ENCODE assay signal across 23 cellular contexts in genomic region chr11:134742956-134743808, GRCh38.
DNase-seq lines count a peak whose midpoint lies in the region; ATAC-seq and TF ChIP-seq lines count a peak whose summit lies in the region.
"Had no signal": no experiment of that assay in that cellular context is flagged by ENCODE, and none has a peak within 500 bp of the region (broad histone marks: within the 10 kb centered on the region; RNA-seq: fewer than 3 reads in every experiment).

No MANE protein-coding gene starts in this region.

- H3K4me1 ChIP-seq in mesendoderm (ENCODE audit: control insufficient read depth, low read depth, low read length): peaks cover 4% of the 10 kb centered on the region
- peaks cover 21% of the 10 kb centered on the region for H3K4me1 ChIP-seq in smooth muscle cell (ENCODE audit: low read depth)
- no peaks in the 10 kb centered on the region for H3K4me1 ChIP-seq in GM23248 (ENCODE audit: insufficient read depth)
- H3K4me1 ChIP-seq: foreskin keratinocyte, HAP-1, sigmoid colon had no signal

- peak overlapping the region; percentile 15 for H3K9ac ChIP-seq in mesendoderm (ENCODE audit: low read length)
- H3K9ac ChIP-seq in smooth muscle cell (ENCODE audit: low read depth): no peak overlapping the region
- no peak overlapping the region for H3K9ac ChIP-seq in GM23248

- DNase-seq in cardiac septum (ENCODE audit: low spot score): peak; percentile 53
- DNase-seq in left cardiac atrium: no peak
- DNase-seq in brain microvascular endothelial cell: peak; percentile 13
- DNase-seq in mesendoderm: peak; percentile 40
- DNase-seq in smooth muscle cell (lab: John Stamatoyannopoulos, UW; ENCODE audit: unreplicated experiment): no peak
- DNase-seq in GM23248: no peak
- DNase-seq in hepatic stellate cell (ENCODE audit: low spot score): no peak
- DNase-seq: activated CD4-positive, alpha-beta memory T cell treated with anti-CD3 and anti-CD28 coated beads, Interleukin-2, amount 10 ng/mL, durations not matched to agents 7 days and 5 days; activated naive CD4-positive, alpha-beta T cell treated with anti-CD3 and anti-CD28 coated beads for 36 hours; aorta; C1 segment of cervical spinal cord; DMS 273 treated with DMSO at 0.1 percent for 48 hours; effector CD4-positive, alpha-beta T cell; foreskin keratinocyte; KG1; kidney; NCI-H1694; NCI-H748 treated with DMSO at 0.1 percent for 48 hours; sigmoid colon had no signal

- H3K23ac ChIP-seq in mesendoderm (ENCODE audit: low read length): no peak overlapping the region

- ATAC-seq in left cardiac atrium (no peak), HG03571 (IDR thresholded peaks at IDR 0.05; ENCODE audit: unreplicated experiment) (no peak)
- ATAC-seq: activated CD4-positive, CD25-positive, alpha-beta regulatory T cell treated with anti-CD3 and anti-CD28 coated beads, Interleukin-2, amount 50 U/mL, for 24 hours; foreskin keratinocyte had no signal

- H2BK120ac ChIP-seq in mesendoderm (ENCODE audit: low read depth, low read length): no peak overlapping the region

- H3K4me3 ChIP-seq in brain microvascular endothelial cell (ENCODE audit: low read depth, low read length) (no peak overlapping the region), mesendoderm (ENCODE audit: low read length) (no peak overlapping the region), smooth muscle cell (no peak overlapping the region), GM23248 (no peak overlapping the region)
- H3K4me3 ChIP-seq: HAP-1, sigmoid colon had no signal

- peak overlapping the region; percentile 78 for H3K27ac ChIP-seq in brain microvascular endothelial cell
- no peak overlapping the region for H3K27ac ChIP-seq in mesendoderm (ENCODE audit: low read depth, low read length)
- H3K27ac ChIP-seq in smooth muscle cell (ENCODE audit: low read depth): peak overlapping the region; percentile 59
- no peak overlapping the region for H3K27ac ChIP-seq in GM23248
- H3K27ac ChIP-seq: foreskin keratinocyte, RWPE1, sigmoid colon had no signal

- H3K4me2 ChIP-seq in mesendoderm (ENCODE audit: low read length): no peak overlapping the region
- H3K4me2 ChIP-seq in smooth muscle cell: peak overlapping the region; percentile 66
- H3K4me2 ChIP-seq in GM23248 (ENCODE audit: unreplicated experiment): no peak overlapping the region

- intact Hi-C loops in cardiac septum (cut with DNase I) (no loop called here), left cardiac atrium (cut with DNase I) (no loop called here)

- no peak for TF ChIP-seq CTCF in brain microvascular endothelial cell (IDR thresholded peaks at IDR 0.05; ENCODE audit: low read depth, low read length, missing control alignments)
- TF ChIP-seq CTCF in smooth muscle cell (IDR thresholded peaks at IDR 0.05; ENCODE audit: borderline replicate concordance, insufficient read depth, poor library complexity, severe bottlenecking): no peak

- H2BK5ac ChIP-seq in mesendoderm (ENCODE audit: low read length): peak overlapping the region; percentile 70

- no peaks in the 10 kb centered on the region for H3K79me2 ChIP-seq in mesendoderm (ENCODE audit: control insufficient read depth, insufficient read depth, low read length)
- H3K79me2 ChIP-seq in smooth muscle cell (ENCODE audit: low read depth): no peaks in the 10 kb centered on the region
- no peaks in the 10 kb centered on the region for H3K79me2 ChIP-seq in GM23248 (ENCODE audit: insufficient read depth)

- WGBS in mesendoderm (ENCODE audit: extremely low coverage, insufficient coverage, low lambda C conversion rate): no CpG with 5 or more reads among the region's 12 CpGs
- WGBS in smooth muscle cell (ENCODE audit: low lambda C conversion rate): 57% methylated on average over 12 of the region's 12 CpGs
- 29 to 31% methylated on average over 12 of the region's 12 CpGs for WGBS in GM23248 (ENCODE audit: low coverage in 1 of 2, low lambda C conversion rate in 2 of 2, missing lambda C conversion rate in 2 of 2), 2 experiments

- no peaks in the 10 kb centered on the region for H3K36me3 ChIP-seq in brain microvascular endothelial cell (replicated peaks)
- H3K36me3 ChIP-seq in mesendoderm (ENCODE audit: control insufficient read depth, insufficient read depth, low read length): no peaks in the 10 kb centered on the region
- no peaks in the 10 kb centered on the region for H3K36me3 ChIP-seq in smooth muscle cell (ENCODE audit: low read depth)
- H3K36me3 ChIP-seq in GM23248 (ENCODE audit: low read depth): no peaks in the 10 kb centered on the region
- H3K36me3 ChIP-seq: HAP-1, sigmoid colon had no signal

- peak overlapping the region; percentile 51 for H3K56ac ChIP-seq in mesendoderm (ENCODE audit: low read length)

- no peak overlapping the region for H2BK15ac ChIP-seq in mesendoderm (replicated peaks; ENCODE audit: low read depth)

- H3K18ac ChIP-seq in mesendoderm (ENCODE audit: low read length): no peak overlapping the region

- no peak overlapping the region for H4K8ac ChIP-seq in mesendoderm (ENCODE audit: low read depth, low read length)

- H3F3A ChIP-seq in smooth muscle cell (ENCODE audit: low read depth): peaks cover 4% of the 10 kb centered on the region
- H3F3A ChIP-seq in GM23248 (ENCODE audit: insufficient read depth): no peaks in the 10 kb centered on the region

- no peak overlapping the region for H2AFZ ChIP-seq in smooth muscle cell (ENCODE audit: low read depth)
- no peak overlapping the region for H2AFZ ChIP-seq in GM23248

- no peaks in the 10 kb centered on the region for H3K9me3 ChIP-seq in smooth muscle cell (replicated peaks; ENCODE audit: low read depth)
- H3K9me3 ChIP-seq in GM23248 (ENCODE audit: low read depth): no peaks in the 10 kb centered on the region
- H3K9me3 ChIP-seq: HAP-1 had no signal

- H3K79me1 ChIP-seq in mesendoderm (ENCODE audit: low read length): no peaks in the 10 kb centered on the region

- H4K20me1 ChIP-seq in smooth muscle cell (ENCODE audit: low read depth) (peaks cover 3% of the 10 kb centered on the region), GM23248 (ENCODE audit: insufficient read depth) (no peaks in the 10 kb centered on the region)

- H4K5ac ChIP-seq in mesendoderm (ENCODE audit: low read length): no peak overlapping the region

- no peak overlapping the region for H2AK5ac ChIP-seq in mesendoderm (ENCODE audit: low read length)

- H3K4ac ChIP-seq in mesendoderm (ENCODE audit: low read depth, low read length): no peak overlapping the region

- in situ Hi-C loops in brain microvascular endothelial cell (cut with HindIII; ENCODE audit: low pct_ligation_motif_present, low sequenced_read_pairs) (no loop called here), GM23248 (cut with MboI) (no loop called here)

- no peaks in the 10 kb centered on the region for H3K27me3 ChIP-seq in brain microvascular endothelial cell (replicated peaks)
- no peaks in the 10 kb centered on the region for H3K27me3 ChIP-seq in mesendoderm (ENCODE audit: insufficient read depth, low read length, poor library complexity)
- peaks cover 7% of the 10 kb centered on the region for H3K27me3 ChIP-seq in smooth muscle cell (ENCODE audit: low read depth)
- H3K27me3 ChIP-seq in GM23248 (replicated peaks; ENCODE audit: insufficient read depth): no peaks in the 10 kb centered on the region
- H3K27me3 ChIP-seq: foreskin keratinocyte, sigmoid colon had no signal

- no peaks in the 10 kb centered on the region for H3K9me2 ChIP-seq in GM23248 (ENCODE audit: insufficient read depth)

Comparison
In these comparisons a context has a peak if more than half of its experiments do, and no peak if none do; other contexts are left out.
1. DNase-seq: peak in cardiac septum (single experiment), brain microvascular endothelial cell (single experiment) and mesendoderm (single experiment); none in left cardiac atrium (single experiment), smooth muscle cell (single experiment), GM23248 (single experiment) and hepatic stellate cell (single experiment).
2. H3K27ac ChIP-seq: peak in brain microvascular endothelial cell (single experiment) and smooth muscle cell (single experiment); none in mesendoderm (single experiment) and GM23248 (single experiment).